In genomic region chr5:108749130-108749861, GRCh38 we compare ENCODE assay signal across 8 cellular contexts. TPM values are rescaled to one million over a fixed set of nuclear protein-coding genes. Genes with fewer than 3 reads are reported as not detected.
DNase-seq lines count a peak whose midpoint lies in the region; ATAC-seq and TF ChIP-seq lines count a peak whose summit lies in the region.

No MANE protein-coding gene starts in this region.

- H2AFZ ChIP-seq in KMS-11 (ENCODE audit: low read depth) = peak overlapping the region; percentile 63

- H3K9ac ChIP-seq in KMS-11 = peak overlapping the region; percentile 80

- H3K36me3 ChIP-seq in H7 (replicated peaks; ENCODE audit: control insufficient read depth, insufficient read depth, low read length) (no peaks in the 10 kb centered on the region), KMS-11 (ENCODE audit: insufficient read depth) (no peaks in the 10 kb centered on the region)

- no peak for TF ChIP-seq CTCF in KMS-11 (conservative IDR thresholded peaks at IDR 0.05; ENCODE audit: low read depth, low read length)
- peak; percentile 3 for TF ChIP-seq CTCF in activated CD8-positive, alpha-beta T cell treated with anti-CD3 and anti-CD28 coated beads for 36 hours (IDR thresholded peaks at IDR 0.05)
- TF ChIP-seq CTCF in fibroblast of pulmonary artery (IDR thresholded peaks at IDR 0.05; ENCODE audit: low read length, missing control alignments) = no peak
- peak; percentile 2 for TF ChIP-seq CTCF in neural crest cell (conservative IDR thresholded peaks at IDR 0.05)

- CTCF ChIA-PET in activated CD8-positive, alpha-beta T cell treated with anti-CD3 and anti-CD28 coated beads for 36 hours (lab: Charles Lee) = interaction anchor here (1.7 kb wide), 1 partner anchor 107 kb away, joined by 4 read pairs; no protein-coding TSS in a partner anchor

- DNase-seq in SIG-M5 treated with dmso at 0.1 percent for 504 hours (lab: John Stamatoyannopoulos, UW; ENCODE audit: unreplicated experiment) = peak; percentile 24
- no peak for DNase-seq in SIG-M5 (lab: John Stamatoyannopoulos, UW)
- peak; percentile 89 for DNase-seq in H7
- peak; percentile 5 for DNase-seq in activated CD8-positive, alpha-beta T cell treated with anti-CD3 and anti-CD28 coated beads for 36 hours
- DNase-seq in fibroblast of pulmonary artery (ENCODE audit: low read depth) = no peak
- DNase-seq in neural crest cell (ENCODE audit: low read depth, low spot score) = peak; percentile 56
- DNase-seq in midbrain (lab: John Stamatoyannopoulos, UW) = no peak

- H3K4me3 ChIP-seq in H7 (ENCODE audit: insufficient read depth, low read depth, low read length) = peak overlapping the region; percentile 79
- H3K4me3 ChIP-seq in KMS-11 (IDR thresholded peaks at IDR 0.05; ENCODE audit: insufficient read depth, low read depth, low read length) = no peak overlapping the region
- H3K4me3 ChIP-seq in fibroblast of pulmonary artery (replicated peaks; ENCODE audit: low read depth, low read length) = peak overlapping the region; percentile 68

- H3K4me3 Mint-ChIP-seq in activated CD8-positive, alpha-beta T cell treated with anti-CD3 and anti-CD28 coated beads for 36 hours = peak overlapping the region; percentile 85
- peak overlapping the region; percentile 90 for H3K4me3 Mint-ChIP-seq in neural crest cell

- POLR2A ChIA-PET in activated CD8-positive, alpha-beta T cell treated with anti-CD3 and anti-CD28 coated beads for 36 hours (lab: Charles Lee) = interaction anchor here (0.6 to 4.3 kb wide), 3 partner anchors 20 to 660 kb away, joined by 3 to 29 read pairs (median 3); partner anchors contain the start of gene PJA2

- no peaks in the 10 kb centered on the region for H3K36me3 Mint-ChIP-seq in activated CD8-positive, alpha-beta T cell treated with anti-CD3 and anti-CD28 coated beads for 36 hours (ENCODE audit: low read depth)
- no peaks in the 10 kb centered on the region for H3K36me3 Mint-ChIP-seq in neural crest cell (ENCODE audit: low read depth)

- H3K9me3 Mint-ChIP-seq in activated CD8-positive, alpha-beta T cell treated with anti-CD3 and anti-CD28 coated beads for 36 hours = no peaks in the 10 kb centered on the region
- no peaks in the 10 kb centered on the region for H3K9me3 Mint-ChIP-seq in neural crest cell

- H3K27ac ChIP-seq in KMS-11 = no peak overlapping the region

- H3K4me2 ChIP-seq in KMS-11 = peak overlapping the region; percentile 44; the same call in 1 of the 2 replicates

- peaks cover 3% of the 10 kb centered on the region for H3K27me3 Mint-ChIP-seq in activated CD8-positive, alpha-beta T cell treated with anti-CD3 and anti-CD28 coated beads for 36 hours
- H3K27me3 Mint-ChIP-seq in neural crest cell (ENCODE audit: low read depth) = no peaks in the 10 kb centered on the region

- peak; percentile 22 for ATAC-seq in activated CD8-positive, alpha-beta T cell treated with anti-CD3 and anti-CD28 coated beads for 36 hours

- no peaks in the 10 kb centered on the region for H4K20me1 ChIP-seq in KMS-11 (ENCODE audit: insufficient read depth)

- H3K4me1 Mint-ChIP-seq in activated CD8-positive, alpha-beta T cell treated with anti-CD3 and anti-CD28 coated beads for 36 hours (ENCODE audit: low read depth) = peaks cover 27% of the 10 kb centered on the region
- peaks cover 19% of the 10 kb centered on the region for H3K4me1 Mint-ChIP-seq in neural crest cell

- H3K79me2 ChIP-seq in KMS-11 (ENCODE audit: insufficient read depth, low read depth) = no peaks in the 10 kb centered on the region

- H3K4me1 ChIP-seq in KMS-11 (ENCODE audit: low read depth, poor library complexity, severe bottlenecking) = peaks cover 18% of the 10 kb centered on the region

- H3K27me3 ChIP-seq in H7 (ENCODE audit: control insufficient read depth, insufficient read depth, low read length) (no peaks in the 10 kb centered on the region), KMS-11 (ENCODE audit: insufficient read depth, low read depth) (no peaks in the 10 kb centered on the region)

- intact Hi-C loops in activated CD8-positive, alpha-beta T cell treated with anti-CD3 and anti-CD28 coated beads for 36 hours (cut with micrococcal nuclease) = loop anchor here (5.0 kb wide), 1 partner anchor 663 kb away; no protein-coding TSS in a partner anchor

- H3K27ac Mint-ChIP-seq in activated CD8-positive, alpha-beta T cell treated with anti-CD3 and anti-CD28 coated beads for 36 hours = peak overlapping the region; percentile 83
- H3K27ac Mint-ChIP-seq in neural crest cell (ENCODE audit: unreplicated experiment) = peak overlapping the region; percentile 67

RNA-seq across cellular contexts. Expression of gene FER, which starts 1.6 kb away (rescaled TPM):
- total RNA-seq in H7 (2014; rRNA removed; shearing (Covaris generic)) = 6.7 and 8.1 TPM in 2 replicates
- total RNA-seq in activated CD8-positive, alpha-beta T cell treated with anti-CD3 and anti-CD28 coated beads for 36 hours = 1 to 10 TPM; 9.0 to 9.8 TPM
- total RNA-seq in neural crest cell = 25.4 and 28.4 TPM in 2 replicates

Comparison
In these comparisons a context has a peak if more than half of its experiments do, and no peak if none do; other contexts are left out.
1. DNase-seq: peak in SIG-M5 treated with dmso at 0.1 percent for 504 hours (single experiment), H7 (single experiment), activated CD8-positive, alpha-beta T cell treated with anti-CD3 and anti-CD28 coated beads for 36 hours (single experiment) and neural crest cell (single experiment); none in SIG-M5 (single experiment), fibroblast of pulmonary artery (single experiment) and midbrain (single experiment).
2. CTCF ChIP-seq: peak in activated CD8-positive, alpha-beta T cell treated with anti-CD3 and anti-CD28 coated beads for 36 hours (single experiment) and neural crest cell (single experiment); none in KMS-11 (single experiment) and fibroblast of pulmonary artery (single experiment).